In genomic region chr17:80781188-80781577, GRCh38 we compare ENCODE assay signal across 8 cellular contexts.
DNase-seq lines count a peak whose midpoint lies in the region; ATAC-seq and TF ChIP-seq lines count a peak whose summit lies in the region.

No MANE protein-coding gene starts in this region.

- H3K9me2 ChIP-seq in PC-9 (ENCODE audit: insufficient read depth): no peaks in the 10 kb centered on the region

- H3K4me1 ChIP-seq in adipocyte (ENCODE audit: control insufficient read depth, insufficient read depth, low read length) (peaks cover 49% of the 10 kb centered on the region), gastrocnemius medialis (peaks cover 57 to 58% of the 10 kb centered on the region in 2 donors), PC-9 (replicated peaks; ENCODE audit: insufficient read depth) (peaks cover 13% of the 10 kb centered on the region)

- CTCF ChIA-PET in PC-9 (lab: Charles Lee): no interaction called here

- H3F3A ChIP-seq in PC-9 (ENCODE audit: insufficient read depth, low read depth): peaks cover 12% of the 10 kb centered on the region

- no peaks in the 10 kb centered on the region for H3K9me3 Mint-ChIP-seq in T-helper 2 cell treated with Interferon-gamma antibody and Interleukin-4, amounts not matched to agents 5 μg/mL and 100 μg/mL, for 36 hours

- H3K4me3 Mint-ChIP-seq in T-helper 2 cell treated with Interferon-gamma antibody and Interleukin-4, amounts not matched to agents 5 μg/mL and 100 μg/mL, for 36 hours: peak overlapping the region; percentile 81

- no TSS peak for BruUV-seq in PC-9 (replicated peaks; lab: Mats Ljungman, UMichigan)

- H3K36me3 ChIP-seq in adipocyte (ENCODE audit: control insufficient read depth, insufficient read depth, low read length, severe bottlenecking): no peaks in the 10 kb centered on the region
- H3K36me3 ChIP-seq in gastrocnemius medialis: no peaks in the 10 kb centered on the region
- H3K36me3 ChIP-seq in PC-9 (ENCODE audit: low read depth): no peaks in the 10 kb centered on the region

- H3K9ac ChIP-seq in adipocyte (ENCODE audit: low read length): peak overlapping the region; percentile 74

- H3K4me3 ChIP-seq in adipocyte (ENCODE audit: low read length): no peak overlapping the region
- H3K4me3 ChIP-seq in gastrocnemius medialis: no peak overlapping the region
- H3K4me3 ChIP-seq in PC-9: no peak overlapping the region

- in situ Hi-C loops in gastrocnemius medialis (cut with MboI; ENCODE audit: low sequenced_read_pairs in 4 of 4): no loop called here

- H3K4me1 Mint-ChIP-seq in T-helper 2 cell treated with Interferon-gamma antibody and Interleukin-4, amounts not matched to agents 5 μg/mL and 100 μg/mL, for 36 hours (ENCODE audit: low read depth): peaks cover 76% of the 10 kb centered on the region

- no peak for DNase-seq in T-helper 2 cell treated with Interferon-gamma antibody and Interleukin-4, amounts not matched to agents 5 μg/mL and 100 μg/mL, for 36 hours (ENCODE audit: low spot score)
- DNase-seq in T-helper 2 cell: no peak
- peak; percentile 47 for DNase-seq in NOMO-1 treated with DMSO at 0.1 percent for 48 hours (lab: John Stamatoyannopoulos, UW; ENCODE audit: unreplicated experiment)
- no peak for DNase-seq in adipocyte (ENCODE audit: low read depth)
- DNase-seq in gastrocnemius medialis: no peak
- DNase-seq in NCI-H1436 treated with DMSO at 0.1 percent for 48 hours (lab: John Stamatoyannopoulos, UW): no peak
- DNase-seq in PC-9: no peak

- H3K79me2 ChIP-seq in PC-9 (ENCODE audit: low read depth): no peaks in the 10 kb centered on the region

- POLR2A ChIA-PET in PC-9 (lab: Charles Lee; ENCODE audit: unreplicated experiment): no interaction called here

- intact Hi-C loops in gastrocnemius medialis (cut with DNase I; ENCODE audit: low total_unique reads): no loop called here
- intact Hi-C loops in PC-9 (cut with micrococcal nuclease; ENCODE audit: unreplicated experiment): no loop called here

- H3K4me2 ChIP-seq in PC-9: no peak overlapping the region

- H4K20me1 ChIP-seq in PC-9 (ENCODE audit: insufficient read depth): no peaks in the 10 kb centered on the region

- no peak overlapping the region for H2AFZ ChIP-seq in PC-9

- no peaks in the 10 kb centered on the region for H3K27me3 Mint-ChIP-seq in T-helper 2 cell treated with Interferon-gamma antibody and Interleukin-4, amounts not matched to agents 5 μg/mL and 100 μg/mL, for 36 hours (ENCODE audit: low read depth)

- ATAC-seq in gastrocnemius medialis: no peak
- no peak for ATAC-seq in HG03520 (IDR thresholded peaks at IDR 0.05; ENCODE audit: unreplicated experiment)

- H3K9me3 ChIP-seq in adipocyte (ENCODE audit: control insufficient read depth, low read length) (no peaks in the 10 kb centered on the region), gastrocnemius medialis (no peaks in the 10 kb centered on the region), PC-9 (ENCODE audit: insufficient read depth, low read depth) (no peaks in the 10 kb centered on the region)

- H3K27ac Mint-ChIP-seq in T-helper 2 cell treated with Interferon-gamma antibody and Interleukin-4, amounts not matched to agents 5 μg/mL and 100 μg/mL, for 36 hours: peak overlapping the region; percentile 98

- H3K36me3 Mint-ChIP-seq in T-helper 2 cell treated with Interferon-gamma antibody and Interleukin-4, amounts not matched to agents 5 μg/mL and 100 μg/mL, for 36 hours (ENCODE audit: low read depth): peaks cover 62% of the 10 kb centered on the region

- no peak for TF ChIP-seq POLR2A in gastrocnemius medialis (IDR thresholded peaks at IDR 0.05)

- H3K27me3 ChIP-seq in adipocyte (replicated peaks; ENCODE audit: control insufficient read depth, insufficient read depth, low read length) (no peaks in the 10 kb centered on the region), gastrocnemius medialis (no peaks in the 10 kb centered on the region), PC-9 (ENCODE audit: insufficient read depth, low read depth) (no peaks in the 10 kb centered on the region)

- peak overlapping the region; percentile 64 to 84 (median 73) for H3K27ac ChIP-seq in gastrocnemius medialis
- no peak overlapping the region for H3K27ac ChIP-seq in PC-9

- TF ChIP-seq CTCF in gastrocnemius medialis (IDR thresholded peaks at IDR 0.05 in 4 of 5, conservative IDR thresholded peaks at IDR 0.05 in 1 of 5) (no peak), PC-9 (conservative IDR thresholded peaks at IDR 0.05) (no peak)
